Comparison of ENCODE assay signal across 29 cellular contexts in the genomic region with DNA sequence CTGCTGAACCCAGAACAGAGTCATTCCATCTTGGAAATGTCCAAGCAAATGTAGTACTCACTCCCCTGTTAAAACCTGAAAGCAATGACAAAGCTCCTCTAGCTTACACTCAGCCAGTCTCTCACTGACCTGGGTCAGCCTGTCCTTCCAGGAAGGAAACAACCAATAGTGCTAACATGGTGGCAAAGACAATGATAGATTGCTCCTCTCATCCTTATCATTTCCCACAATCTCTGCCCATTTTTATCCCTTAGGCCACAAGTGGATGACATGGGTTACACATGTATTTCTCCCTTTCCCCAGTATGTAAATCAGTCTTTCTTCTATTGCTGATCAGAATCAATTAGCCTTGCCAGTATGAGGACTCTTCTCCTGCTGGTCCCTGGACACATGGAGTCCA.
"Had no signal": no experiment of that assay in that cellular context is flagged by ENCODE, and none has a peak within 500 bp of the region (broad histone marks: within the 10 kb centered on the region; RNA-seq: fewer than 3 reads in every experiment).

No MANE protein-coding gene starts in this region.

- H3K27me3 Mint-ChIP-seq: dendritic cell treated with granulocyte-macrophage colony-stimulating factor and Interleukin-4, amounts not matched to agents 40 ng/mL and 50 ng/mL, for 4 days had no signal

- H3K27me3 ChIP-seq: colonic mucosa, dorsolateral prefrontal cortex, esophagus muscularis mucosa, esophagus squamous epithelium, foreskin keratinocyte, gastrocnemius medialis, gastroesophageal sphincter, heart left ventricle, hepatocyte had no signal

- ATAC-seq: effector memory CD8-positive, alpha-beta T cell; esophagus mucosa; foreskin keratinocyte; gastrocnemius medialis; gastroesophageal sphincter; heart left ventricle; heart right ventricle had no signal

- H3K4me2 ChIP-seq: hepatocyte had no signal

- H3K4me3 Mint-ChIP-seq: dendritic cell treated with granulocyte-macrophage colony-stimulating factor and Interleukin-4, amounts not matched to agents 40 ng/mL and 50 ng/mL, for 4 days; effector memory CD8-positive, alpha-beta T cell; endodermal cell had no signal

- H3K4me1 ChIP-seq: colonic mucosa, esophagus muscularis mucosa, esophagus squamous epithelium, foreskin keratinocyte, gastrocnemius medialis, gastroesophageal sphincter, heart left ventricle, heart right ventricle had no signal

- H3K79me2 ChIP-seq: hepatocyte had no signal

- H3K27ac Mint-ChIP-seq: dendritic cell treated with granulocyte-macrophage colony-stimulating factor and Interleukin-4, amounts not matched to agents 40 ng/mL and 50 ng/mL, for 4 days; effector memory CD8-positive, alpha-beta T cell; endodermal cell had no signal

- FAIRE-seq: colon, endometrium, frontal cortex had no signal

- H3K4me3 ChIP-seq: colonic mucosa, coronary artery, dorsolateral prefrontal cortex, esophagus muscularis mucosa, esophagus squamous epithelium, gastrocnemius medialis, gastroesophageal sphincter, heart left ventricle, heart right ventricle, hepatocyte had no signal

- H2AFZ ChIP-seq: hepatocyte had no signal

- H3K4me1 Mint-ChIP-seq: endodermal cell had no signal

- H3K9me3 ChIP-seq: colonic mucosa, esophagus muscularis mucosa, esophagus squamous epithelium, gastrocnemius medialis, gastroesophageal sphincter, heart left ventricle, heart right ventricle had no signal

- H3K36me3 ChIP-seq: colonic mucosa, esophagus muscularis mucosa, esophagus squamous epithelium, gastrocnemius medialis, gastroesophageal sphincter, heart left ventricle, heart right ventricle had no signal

- H3K27ac ChIP-seq: colonic mucosa, coronary artery, dorsolateral prefrontal cortex, epithelial cell of prostate, esophagus muscularis mucosa, esophagus squamous epithelium, foreskin keratinocyte, gastrocnemius medialis, gastroesophageal sphincter, heart left ventricle, heart right ventricle, hepatocyte had no signal

- DNase-seq: colonic mucosa; cortex of kidney; dermis blood vessel endothelial cell; dorsolateral prefrontal cortex; effector CD4-positive, alpha-beta T cell; effector CD8-positive, alpha-beta T cell; effector memory CD4-positive, alpha-beta T cell; effector memory CD8-positive, alpha-beta T cell; endodermal cell; erythroblast; esophagus squamous epithelium; foreskin fibroblast; foreskin keratinocyte; foreskin melanocyte; gastrocnemius medialis; glutamatergic neuron; head of caudate nucleus; heart left ventricle; heart right ventricle had no signal

- H3K9me3 Mint-ChIP-seq: dendritic cell treated with granulocyte-macrophage colony-stimulating factor and Interleukin-4, amounts not matched to agents 40 ng/mL and 50 ng/mL, for 4 days; effector memory CD8-positive, alpha-beta T cell; endodermal cell had no signal
